In genomic region chr20:5714261-5715041, GRCh38 we compare ENCODE assay signal across 1 cellular context.
TF ChIP-seq lines count a peak whose summit lies in the region.

No MANE protein-coding gene starts in this region.

TF ChIP-seq in HepG2, 621 proteins besides CTCF, POLR2A, EP300 and RAD21 (continued from another document and continues in another):
- TF ChIP-seq, protein P1, sequence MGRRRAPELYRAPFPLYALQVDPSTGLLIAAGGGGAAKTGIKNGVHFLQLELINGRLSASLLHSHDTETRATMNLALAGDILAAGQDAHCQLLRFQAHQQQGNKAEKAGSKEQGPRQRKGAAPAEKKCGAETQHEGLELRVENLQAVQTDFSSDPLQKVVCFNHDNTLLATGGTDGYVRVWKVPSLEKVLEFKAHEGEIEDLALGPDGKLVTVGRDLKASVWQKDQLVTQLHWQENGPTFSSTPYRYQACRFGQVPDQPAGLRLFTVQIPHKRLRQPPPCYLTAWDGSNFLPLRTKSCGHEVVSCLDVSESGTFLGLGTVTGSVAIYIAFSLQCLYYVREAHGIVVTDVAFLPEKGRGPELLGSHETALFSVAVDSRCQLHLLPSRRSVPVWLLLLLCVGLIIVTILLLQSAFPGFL (CRISPR knock-in tag; IDR thresholded peaks at IDR 0.05): no peak
- no peak for TF ChIP-seq ZMAT3 (CRISPR knock-in tag; conservative IDR thresholded peaks at IDR 0.05)
- TF ChIP-seq ELF3 (CRISPR knock-in tag; IDR thresholded peaks at IDR 0.05): peak; percentile 94
- TF ChIP-seq ELF4 (CRISPR knock-in tag; IDR thresholded peaks at IDR 0.05; ENCODE audit: borderline replicate concordance): no peak
- no peak for TF ChIP-seq ZNF891 (CRISPR knock-in tag; IDR thresholded peaks at IDR 0.05)
- no peak for TF ChIP-seq ZXDC (CRISPR knock-in tag; IDR thresholded peaks at IDR 0.05)
- TF ChIP-seq CAMTA2 (CRISPR knock-in tag; IDR thresholded peaks at IDR 0.05; ENCODE audit: borderline replicate concordance): no peak
- TF ChIP-seq, protein P2, sequence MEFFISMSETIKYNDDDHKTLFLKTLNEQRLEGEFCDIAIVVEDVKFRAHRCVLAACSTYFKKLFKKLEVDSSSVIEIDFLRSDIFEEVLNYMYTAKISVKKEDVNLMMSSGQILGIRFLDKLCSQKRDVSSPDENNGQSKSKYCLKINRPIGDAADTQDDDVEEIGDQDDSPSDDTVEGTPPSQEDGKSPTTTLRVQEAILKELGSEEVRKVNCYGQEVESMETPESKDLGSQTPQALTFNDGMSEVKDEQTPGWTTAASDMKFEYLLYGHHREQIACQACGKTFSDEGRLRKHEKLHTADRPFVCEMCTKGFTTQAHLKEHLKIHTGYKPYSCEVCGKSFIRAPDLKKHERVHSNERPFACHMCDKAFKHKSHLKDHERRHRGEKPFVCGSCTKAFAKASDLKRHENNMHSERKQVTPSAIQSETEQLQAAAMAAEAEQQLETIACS (CRISPR knock-in tag; IDR thresholded peaks at IDR 0.05): no peak
- TF ChIP-seq SMARCE1 (IDR thresholded peaks at IDR 0.05; ENCODE audit: borderline replicate concordance): no peak
- TF ChIP-seq MAX (IDR thresholded peaks at IDR 0.05): 0 out of 2 replicates have a peak, but pooled peaks have one; percentile 25
- TF ChIP-seq SNAPC5 (CRISPR knock-in tag; IDR thresholded peaks at IDR 0.05; ENCODE audit: borderline replicate concordance): no peak
- 0 out of 2 replicates have a peak, but pooled peaks have one; percentile 50 for TF ChIP-seq FOXK2 (IDR thresholded peaks at IDR 0.05)
- TF ChIP-seq DDIT3 (CRISPR knock-in tag; IDR thresholded peaks at IDR 0.05): no peak
- TF ChIP-seq DRAP1 (CRISPR knock-in tag; IDR thresholded peaks at IDR 0.05): peak; percentile 76
- TF ChIP-seq ZBTB38 (CRISPR knock-in tag; IDR thresholded peaks at IDR 0.05): no peak
- TF ChIP-seq MTA3 (CRISPR knock-in tag; IDR thresholded peaks at IDR 0.05): no peak
- TF ChIP-seq SNAPC2 (CRISPR knock-in tag; IDR thresholded peaks at IDR 0.05): no peak
- TF ChIP-seq ZHX1 (CRISPR knock-in tag; IDR thresholded peaks at IDR 0.05; ENCODE audit: low read depth): no peak
- TF ChIP-seq RFX3 (CRISPR knock-in tag; IDR thresholded peaks at IDR 0.05): peak; percentile 95
- TF ChIP-seq MYC (CRISPR knock-in tag; IDR thresholded peaks at IDR 0.05; ENCODE audit: borderline replicate concordance): no peak
- no peak for TF ChIP-seq GZF1 (CRISPR knock-in tag; IDR thresholded peaks at IDR 0.05)
- TF ChIP-seq ZNF816 (CRISPR knock-in tag; IDR thresholded peaks at IDR 0.05; ENCODE audit: borderline replicate concordance): no peak
- no peak for TF ChIP-seq ZNF782 (CRISPR knock-in tag; IDR thresholded peaks at IDR 0.05; ENCODE audit: borderline replicate concordance)
- TF ChIP-seq, protein P3, sequence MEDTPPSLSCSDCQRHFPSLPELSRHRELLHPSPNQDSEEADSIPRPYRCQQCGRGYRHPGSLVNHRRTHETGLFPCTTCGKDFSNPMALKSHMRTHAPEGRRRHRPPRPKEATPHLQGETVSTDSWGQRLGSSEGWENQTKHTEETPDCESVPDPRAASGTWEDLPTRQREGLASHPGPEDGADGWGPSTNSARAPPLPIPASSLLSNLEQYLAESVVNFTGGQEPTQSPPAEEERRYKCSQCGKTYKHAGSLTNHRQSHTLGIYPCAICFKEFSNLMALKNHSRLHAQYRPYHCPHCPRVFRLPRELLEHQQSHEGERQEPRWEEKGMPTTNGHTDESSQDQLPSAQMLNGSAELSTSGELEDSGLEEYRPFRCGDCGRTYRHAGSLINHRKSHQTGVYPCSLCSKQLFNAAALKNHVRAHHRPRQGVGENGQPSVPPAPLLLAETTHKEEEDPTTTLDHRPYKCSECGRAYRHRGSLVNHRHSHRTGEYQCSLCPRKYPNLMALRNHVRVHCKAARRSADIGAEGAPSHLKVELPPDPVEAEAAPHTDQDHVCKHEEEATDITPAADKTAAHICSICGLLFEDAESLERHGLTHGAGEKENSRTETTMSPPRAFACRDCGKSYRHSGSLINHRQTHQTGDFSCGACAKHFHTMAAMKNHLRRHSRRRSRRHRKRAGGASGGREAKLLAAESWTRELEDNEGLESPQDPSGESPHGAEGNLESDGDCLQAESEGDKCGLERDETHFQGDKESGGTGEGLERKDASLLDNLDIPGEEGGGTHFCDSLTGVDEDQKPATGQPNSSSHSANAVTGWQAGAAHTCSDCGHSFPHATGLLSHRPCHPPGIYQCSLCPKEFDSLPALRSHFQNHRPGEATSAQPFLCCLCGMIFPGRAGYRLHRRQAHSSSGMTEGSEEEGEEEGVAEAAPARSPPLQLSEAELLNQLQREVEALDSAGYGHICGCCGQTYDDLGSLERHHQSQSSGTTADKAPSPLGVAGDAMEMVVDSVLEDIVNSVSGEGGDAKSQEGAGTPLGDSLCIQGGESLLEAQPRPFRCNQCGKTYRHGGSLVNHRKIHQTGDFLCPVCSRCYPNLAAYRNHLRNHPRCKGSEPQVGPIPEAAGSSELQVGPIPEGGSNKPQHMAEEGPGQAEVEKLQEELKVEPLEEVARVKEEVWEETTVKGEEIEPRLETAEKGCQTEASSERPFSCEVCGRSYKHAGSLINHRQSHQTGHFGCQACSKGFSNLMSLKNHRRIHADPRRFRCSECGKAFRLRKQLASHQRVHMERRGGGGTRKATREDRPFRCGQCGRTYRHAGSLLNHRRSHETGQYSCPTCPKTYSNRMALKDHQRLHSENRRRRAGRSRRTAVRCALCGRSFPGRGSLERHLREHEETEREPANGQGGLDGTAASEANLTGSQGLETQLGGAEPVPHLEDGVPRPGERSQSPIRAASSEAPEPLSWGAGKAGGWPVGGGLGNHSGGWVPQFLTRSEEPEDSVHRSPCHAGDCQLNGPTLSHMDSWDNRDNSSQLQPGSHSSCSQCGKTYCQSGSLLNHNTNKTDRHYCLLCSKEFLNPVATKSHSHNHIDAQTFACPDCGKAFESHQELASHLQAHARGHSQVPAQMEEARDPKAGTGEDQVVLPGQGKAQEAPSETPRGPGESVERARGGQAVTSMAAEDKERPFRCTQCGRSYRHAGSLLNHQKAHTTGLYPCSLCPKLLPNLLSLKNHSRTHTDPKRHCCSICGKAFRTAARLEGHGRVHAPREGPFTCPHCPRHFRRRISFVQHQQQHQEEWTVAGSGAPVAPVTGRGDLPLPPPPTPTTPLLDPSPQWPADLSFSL (CRISPR knock-in tag; IDR thresholded peaks at IDR 0.05): no peak
- TF ChIP-seq FLYWCH1 (CRISPR knock-in tag; IDR thresholded peaks at IDR 0.05): no peak
- no peak for TF ChIP-seq RELA (CRISPR knock-in tag; IDR thresholded peaks at IDR 0.05)
- TF ChIP-seq NR2F6 (IDR thresholded peaks at IDR 0.05): peak; percentile 46; the same call in 1 of the 2 replicates
- peak; percentile 78 for TF ChIP-seq NR2F6 (CRISPR knock-in tag; IDR thresholded peaks at IDR 0.05)
- TF ChIP-seq NFKB2 (CRISPR knock-in tag; IDR thresholded peaks at IDR 0.05; ENCODE audit: borderline replicate concordance): no peak
- TF ChIP-seq MLLT10 (CRISPR knock-in tag; IDR thresholded peaks at IDR 0.05): no peak
- peak; percentile 55 for TF ChIP-seq BCL6 (CRISPR knock-in tag; IDR thresholded peaks at IDR 0.05)
- TF ChIP-seq, protein P4, sequence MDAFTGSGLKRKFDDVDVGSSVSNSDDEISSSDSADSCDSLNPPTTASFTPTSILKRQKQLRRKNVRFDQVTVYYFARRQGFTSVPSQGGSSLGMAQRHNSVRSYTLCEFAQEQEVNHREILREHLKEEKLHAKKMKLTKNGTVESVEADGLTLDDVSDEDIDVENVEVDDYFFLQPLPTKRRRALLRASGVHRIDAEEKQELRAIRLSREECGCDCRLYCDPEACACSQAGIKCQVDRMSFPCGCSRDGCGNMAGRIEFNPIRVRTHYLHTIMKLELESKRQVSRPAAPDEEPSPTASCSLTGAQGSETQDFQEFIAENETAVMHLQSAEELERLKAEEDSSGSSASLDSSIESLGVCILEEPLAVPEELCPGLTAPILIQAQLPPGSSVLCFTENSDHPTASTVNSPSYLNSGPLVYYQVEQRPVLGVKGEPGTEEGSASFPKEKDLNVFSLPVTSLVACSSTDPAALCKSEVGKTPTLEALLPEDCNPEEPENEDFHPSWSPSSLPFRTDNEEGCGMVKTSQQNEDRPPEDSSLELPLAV (CRISPR knock-in tag; conservative IDR thresholded peaks at IDR 0.05; ENCODE audit: low read depth): no peak
- no peak for TF ChIP-seq ZNF414 (CRISPR knock-in tag; IDR thresholded peaks at IDR 0.05)
- no peak for TF ChIP-seq ETS1 (CRISPR knock-in tag; IDR thresholded peaks at IDR 0.05)
- TF ChIP-seq RARA (CRISPR knock-in tag; IDR thresholded peaks at IDR 0.05): peak; percentile 81
- TF ChIP-seq ATRX (CRISPR knock-in tag; IDR thresholded peaks at IDR 0.05; ENCODE audit: borderline replicate concordance): no peak
- TF ChIP-seq ZNF691 (CRISPR knock-in tag; IDR thresholded peaks at IDR 0.05; ENCODE audit: borderline replicate concordance, low read depth): no peak
- no peak for TF ChIP-seq ATM (IDR thresholded peaks at IDR 0.05; ENCODE audit: borderline replicate concordance)
- TF ChIP-seq PHF5A (CRISPR knock-in tag; IDR thresholded peaks at IDR 0.05; ENCODE audit: low read depth, unreplicated experiment): no peak
- no peak for TF ChIP-seq CBFB (CRISPR knock-in tag; IDR thresholded peaks at IDR 0.05)
- no peak for TF ChIP-seq ZNF777 (CRISPR knock-in tag; IDR thresholded peaks at IDR 0.05)
- no peak for TF ChIP-seq SP1 (IDR thresholded peaks at IDR 0.05)
- no peak for TF ChIP-seq SP1 (CRISPR knock-in tag; IDR thresholded peaks at IDR 0.05)
- TF ChIP-seq DPF2 (CRISPR knock-in tag; IDR thresholded peaks at IDR 0.05; ENCODE audit: borderline replicate concordance, low read depth): peak; percentile 69; the same call in 1 of the 2 replicates
- no peak for TF ChIP-seq JUN (CRISPR knock-in tag; IDR thresholded peaks at IDR 0.05)
